ENCODE assay signal across 17 cellular contexts in genomic region chr14:94126419-94126677, GRCh38. TPM values are rescaled to one million over a fixed set of nuclear protein-coding genes. Genes with fewer than 3 reads are reported as not detected.
DNase-seq lines count a peak whose midpoint lies in the region; ATAC-seq and TF ChIP-seq lines count a peak whose summit lies in the region.
"Had no signal": no experiment of that assay in that cellular context is flagged by ENCODE, and none has a peak within 500 bp of the region (broad histone marks: within the 10 kb centered on the region; RNA-seq: fewer than 3 reads in every experiment).

No MANE protein-coding gene starts in this region.

- POLR2A ChIA-PET in CD8-positive, alpha-beta memory T cell (lab: Charles Lee) = no interaction called here

- DNase-seq in CD8-positive, alpha-beta memory T cell = no peak
- DNase-seq in endothelial cell (ENCODE audit: low spot score) (no peak), ureter (ENCODE audit: low spot score) (peak; percentile 23), iPS-NIHi11 (ENCODE audit: low spot score) (no peak)
- DNase-seq: BE2C; CD4-positive, alpha-beta memory T cell; COR-L47; DMS153; DMS79 treated with DMSO at 0.1 percent for 48 hours; EL had no signal

- H3K9me3 Mint-ChIP-seq in CD8-positive, alpha-beta memory T cell = peaks cover 0 to 4% (median 0%) of the 10 kb centered on the region in 5 donors
- H3K9me3 Mint-ChIP-seq in activated T-helper 17 cell treated with anti-CD3 and anti-CD28 coated beads, Interleukin-2, amount 50 U/mL, for 72 hours = peaks cover 10% of the 10 kb centered on the region
- H3K9me3 Mint-ChIP-seq in endothelial cell (ENCODE audit: unreplicated experiment) = no peaks in the 10 kb centered on the region

- H3K27me3 ChIP-seq in CD8-positive, alpha-beta memory T cell (ENCODE audit: insufficient read depth, low read length, poor library complexity, severe bottlenecking) = no peaks in the 10 kb centered on the region
- H3K27me3 ChIP-seq: BE2C had no signal

- H3K9me3 ChIP-seq in CD8-positive, alpha-beta memory T cell (ENCODE audit: low read length) = no peaks in the 10 kb centered on the region
- H3K9me3 ChIP-seq: BE2C, HAP-1 had no signal

- H3K27ac ChIP-seq in CD8-positive, alpha-beta memory T cell (ENCODE audit: low read depth, low read length) = no peak overlapping the region
- H3K27ac ChIP-seq: C4-2B had no signal

- peaks cover 14 to 22% (median 19%) of the 10 kb centered on the region in 3 donors for H3K4me1 Mint-ChIP-seq in CD8-positive, alpha-beta memory T cell
- peaks cover 16% of the 10 kb centered on the region for H3K4me1 Mint-ChIP-seq in activated T-helper 17 cell treated with anti-CD3 and anti-CD28 coated beads, Interleukin-2, amount 50 U/mL, for 72 hours
- H3K4me1 Mint-ChIP-seq in endothelial cell (ENCODE audit: unreplicated experiment) = peaks cover 8% of the 10 kb centered on the region

- peak overlapping the region in 5 of 8 donors; percentile 4 to 70 (median 43) for H3K27ac Mint-ChIP-seq in CD8-positive, alpha-beta memory T cell
- H3K27ac Mint-ChIP-seq in activated T-helper 17 cell treated with anti-CD3 and anti-CD28 coated beads, Interleukin-2, amount 50 U/mL, for 72 hours = peak overlapping the region; percentile 7
- H3K27ac Mint-ChIP-seq in endothelial cell (ENCODE audit: unreplicated experiment) = peak overlapping the region; percentile 3
- H3K27ac Mint-ChIP-seq: GM23338 had no signal

- H3K36me3 Mint-ChIP-seq in CD8-positive, alpha-beta memory T cell = peaks cover 0 to 11% (median 0%) of the 10 kb centered on the region in 3 donors
- H3K36me3 Mint-ChIP-seq in activated T-helper 17 cell treated with anti-CD3 and anti-CD28 coated beads, Interleukin-2, amount 50 U/mL, for 72 hours (ENCODE audit: low read depth) = no peaks in the 10 kb centered on the region
- H3K36me3 Mint-ChIP-seq in endothelial cell (ENCODE audit: low read depth, unreplicated experiment) = no peaks in the 10 kb centered on the region

- CTCF ChIA-PET in CD8-positive, alpha-beta memory T cell (lab: Charles Lee) = interaction anchor here (1.3 to 7.4 kb wide), 2 partner anchors 10 to 188 kb away, joined by 5 to 43 read pairs; no protein-coding TSS in a partner anchor

- H3K36me3 ChIP-seq in CD8-positive, alpha-beta memory T cell (ENCODE audit: insufficient read depth, low read length) = no peaks in the 10 kb centered on the region
- H3K36me3 ChIP-seq: BE2C, HAP-1 had no signal

- H3K4me1 ChIP-seq in CD8-positive, alpha-beta memory T cell (ENCODE audit: insufficient read depth, low read length) = peaks cover 16% of the 10 kb centered on the region
- H3K4me1 ChIP-seq: BE2C had no signal

- no peak overlapping the region for H3K4me3 Mint-ChIP-seq in CD8-positive, alpha-beta memory T cell
- no peak overlapping the region for H3K4me3 Mint-ChIP-seq in activated T-helper 17 cell treated with anti-CD3 and anti-CD28 coated beads, Interleukin-2, amount 50 U/mL, for 72 hours
- H3K4me3 Mint-ChIP-seq in endothelial cell (ENCODE audit: unreplicated experiment) = no peak overlapping the region
- H3K4me3 Mint-ChIP-seq: CD4-positive, alpha-beta memory T cell; GM23338 had no signal

- H3K4me3 ChIP-seq in CD8-positive, alpha-beta memory T cell (ENCODE audit: low read length) = no peak overlapping the region
- H3K4me3 ChIP-seq: GM23338, HAP-1 had no signal

- no peak for TF ChIP-seq CTCF in endothelial cell (IDR thresholded peaks at IDR 0.05; ENCODE audit: unreplicated experiment)

- H3K27me3 Mint-ChIP-seq in CD8-positive, alpha-beta memory T cell = peaks cover 8 to 12% of the 10 kb centered on the region in 2 donors
- H3K27me3 Mint-ChIP-seq in activated T-helper 17 cell treated with anti-CD3 and anti-CD28 coated beads, Interleukin-2, amount 50 U/mL, for 72 hours = no peaks in the 10 kb centered on the region
- peaks cover 6% of the 10 kb centered on the region for H3K27me3 Mint-ChIP-seq in endothelial cell (ENCODE audit: unreplicated experiment)

- ATAC-seq in activated T-helper 17 cell treated with anti-CD3 and anti-CD28 coated beads, Interleukin-2, amount 50 U/mL, for 72 hours (replicated peaks) = no peak
- ATAC-seq in HG03571 (IDR thresholded peaks at IDR 0.05; ENCODE audit: unreplicated experiment) (no peak), GM19467 (IDR thresholded peaks at IDR 0.05; ENCODE audit: unreplicated experiment) (no peak)
- ATAC-seq: GM23338, HepG2 had no signal

RNA-seq across cellular contexts. Expression of gene IFI27L2, which starts 3.1 kb away (rescaled TPM):
- total RNA-seq in CD8-positive, alpha-beta memory T cell = 10 to 100 TPM; 55.9 to 58.5 TPM
- 95.5 TPM for polyA plus RNA-seq in CD8-positive, alpha-beta memory T cell
- 10 to 100 TPM; 58.5 to 58.8 TPM for total RNA-seq in activated T-helper 17 cell treated with anti-CD3 and anti-CD28 coated beads, Interleukin-2, amount 50 U/mL, for 72 hours
- 23.7 TPM for total RNA-seq in endothelial cell (ENCODE audit: unreplicated experiment)
- total RNA-seq in ureter = 29.1 TPM

RNA-seq across cellular contexts. Expression of gene IFI27, which starts 15.8 kb away (rescaled TPM):
- total RNA-seq in CD8-positive, alpha-beta memory T cell = 1 to 10 TPM; 1.3 TPM
- 5.5 TPM for polyA plus RNA-seq in CD8-positive, alpha-beta memory T cell
- total RNA-seq in activated T-helper 17 cell treated with anti-CD3 and anti-CD28 coated beads, Interleukin-2, amount 50 U/mL, for 72 hours = 1 to 10 TPM; 2.1 to 3.0 TPM
- total RNA-seq in endothelial cell (ENCODE audit: unreplicated experiment) = 3.8 TPM
- total RNA-seq in ureter = 62.6 TPM

RNA-seq across cellular contexts. Expression of gene IFI27L1, which starts 45.2 kb away (rescaled TPM):
- total RNA-seq in CD8-positive, alpha-beta memory T cell = 10 to 100 TPM; 15.5 to 18.4 TPM
- polyA plus RNA-seq in CD8-positive, alpha-beta memory T cell = 8.3 TPM
- 10 to 100 TPM; 34.5 to 35.4 TPM for total RNA-seq in activated T-helper 17 cell treated with anti-CD3 and anti-CD28 coated beads, Interleukin-2, amount 50 U/mL, for 72 hours
- total RNA-seq in endothelial cell (ENCODE audit: unreplicated experiment) (33.5 TPM), ureter (9.4 TPM)

RNA-seq across cellular contexts. Expression of gene DDX24, which starts 45.3 kb away (rescaled TPM):
- 100 to 1,000 TPM; 274 to 283 TPM for total RNA-seq in CD8-positive, alpha-beta memory T cell
- polyA plus RNA-seq in CD8-positive, alpha-beta memory T cell = 287 TPM
- 100 to 1,000 TPM; 222 to 241 TPM for total RNA-seq in activated T-helper 17 cell treated with anti-CD3 and anti-CD28 coated beads, Interleukin-2, amount 50 U/mL, for 72 hours
- total RNA-seq in endothelial cell (ENCODE audit: unreplicated experiment) (89.6 TPM), ureter (191 TPM)

RNA-seq across cellular contexts. Expression of gene PPP4R4, which starts 47.8 kb away (rescaled TPM):
- total RNA-seq in CD8-positive, alpha-beta memory T cell = 1 to 10 TPM; 1.2 to 1.8 TPM
- polyA plus RNA-seq in CD8-positive, alpha-beta memory T cell = 0.17 TPM
- 10 to 100 TPM in 1 of 2 donors, 1 to 10 TPM in 1; 1.8 to 68.2 TPM for total RNA-seq in activated T-helper 17 cell treated with anti-CD3 and anti-CD28 coated beads, Interleukin-2, amount 50 U/mL, for 72 hours
- total RNA-seq in endothelial cell (ENCODE audit: unreplicated experiment) (0.18 TPM), ureter (0.60 TPM)

Comparison
In these comparisons a context has a peak if more than half of its experiments do, and no peak if none do; other contexts are left out.
1. RNA of gene IFI27, which starts 15.8 kb away (total RNA-seq): 62.6 TPM in ureter (single experiment); 3.8 TPM in endothelial cell (single experiment), 2.1 to 3.0 TPM in activated T-helper 17 cell treated with anti-CD3 and anti-CD28 coated beads, Interleukin-2, amount 50 U/mL, for 72 hours and 1.3 TPM in CD8-positive, alpha-beta memory T cell; every median in the first group is over 10 times any median in the second.
2. Peak in every context shown above with its lines, with median percentiles within 50 percentile points of each other: H3K27ac Mint-ChIP-seq.